Comparison of ENCODE assay signal across 15 cellular contexts in genomic region chr2:47833516-47833968, GRCh38. TPM values are rescaled to one million over a fixed set of nuclear protein-coding genes. Genes with fewer than 3 reads are reported as not detected.
DNase-seq lines count a peak whose midpoint lies in the region; ATAC-seq, FAIRE-seq and TF ChIP-seq lines count a peak whose summit lies in the region.
"Had no signal": no experiment of that assay in that cellular context is flagged by ENCODE, and none has a peak within 500 bp of the region (broad histone marks: within the 10 kb centered on the region; RNA-seq: fewer than 3 reads in every experiment).

No MANE protein-coding gene starts in this region.

- intact Hi-C loops in MCF 10A (cut with micrococcal nuclease): no loop called here

- BruUV-seq in MCF 10A (replicated peaks; lab: Mats Ljungman, UMichigan): no TSS peak

- H3K9me3 Mint-ChIP-seq in osteocyte (ENCODE audit: unreplicated experiment) (no peaks in the 10 kb centered on the region), MCF 10A (ENCODE audit: unreplicated experiment) (no peaks in the 10 kb centered on the region), progenitor cell of endocrine pancreas (ENCODE audit: low read depth) (no peaks in the 10 kb centered on the region)
- H3K9me3 Mint-ChIP-seq: activated CD4-positive, alpha-beta T cell treated with anti-CD3 and anti-CD28 coated beads, Interleukin-2, amount 10 ng/mL, durations not matched to agents 7 days and 5 days; activated naive CD4-positive, alpha-beta T cell treated with anti-CD3 and anti-CD28 coated beads for 36 hours had no signal

- H3K27ac Mint-ChIP-seq in osteocyte (ENCODE audit: unreplicated experiment) (no peak overlapping the region), MCF 10A (ENCODE audit: low read depth, unreplicated experiment) (no peak overlapping the region), progenitor cell of endocrine pancreas (no peak overlapping the region)
- H3K27ac Mint-ChIP-seq: activated CD4-positive, alpha-beta T cell treated with anti-CD3 and anti-CD28 coated beads, Interleukin-2, amount 10 ng/mL, durations not matched to agents 7 days and 5 days; activated naive CD4-positive, alpha-beta T cell treated with anti-CD3 and anti-CD28 coated beads for 36 hours had no signal

- CTCF ChIA-PET in MCF 10A (lab: Yijun Ruan, JAX): interaction anchor here (0.6 to 0.9 kb wide), 2 partner anchors 24 to 25 kb away, joined by 3 read pairs; no protein-coding TSS in a partner anchor

- H3K4me3 Mint-ChIP-seq in osteocyte (ENCODE audit: unreplicated experiment) (no peak overlapping the region), MCF 10A (ENCODE audit: unreplicated experiment) (no peak overlapping the region), progenitor cell of endocrine pancreas (ENCODE audit: low read depth) (no peak overlapping the region)
- H3K4me3 Mint-ChIP-seq: activated CD4-positive, alpha-beta T cell treated with anti-CD3 and anti-CD28 coated beads, Interleukin-2, amount 10 ng/mL, durations not matched to agents 7 days and 5 days; activated naive CD4-positive, alpha-beta T cell treated with anti-CD3 and anti-CD28 coated beads for 36 hours had no signal

- POLR2A ChIA-PET in MCF 10A (lab: Yijun Ruan, JAX): interaction anchor here (0.6 to 0.7 kb wide), 2 partner anchors 26 to 612 kb away, joined by 3 read pairs; no protein-coding TSS in a partner anchor

- TF ChIP-seq CTCF in osteocyte (IDR thresholded peaks at IDR 0.05) (no peak), MCF 10A (IDR thresholded peaks at IDR 0.05; ENCODE audit: unreplicated experiment) (no peak), progenitor cell of endocrine pancreas (IDR thresholded peaks at IDR 0.05; ENCODE audit: unreplicated experiment) (no peak)

- peaks cover 50% of the 10 kb centered on the region for H3K36me3 Mint-ChIP-seq in osteocyte (ENCODE audit: unreplicated experiment)
- peaks cover 85% of the 10 kb centered on the region for H3K36me3 Mint-ChIP-seq in MCF 10A (ENCODE audit: insufficient read depth, unreplicated experiment)
- H3K36me3 Mint-ChIP-seq in progenitor cell of endocrine pancreas (ENCODE audit: insufficient read depth): peaks cover 18% of the 10 kb centered on the region

- DNase-seq in GM12891 (ENCODE audit: insufficient read length, low spot score) (no peak), osteocyte (ENCODE audit: extremely low spot score, unreplicated experiment) (no peak), HK-2 (ENCODE audit: unreplicated experiment) (no peak), MCF 10A (ENCODE audit: unreplicated experiment) (no peak), progenitor cell of endocrine pancreas (ENCODE audit: low spot score, unreplicated experiment) (no peak)
- DNase-seq: activated CD4-positive, alpha-beta T cell treated with anti-CD3 and anti-CD28 coated beads, Interleukin-2, amount 10 ng/mL, durations not matched to agents 7 days and 5 days; activated naive CD4-positive, alpha-beta T cell treated with anti-CD3 and anti-CD28 coated beads for 36 hours; cerebellar nuclear complex; mucosa of descending colon; NCI-H1436; NK-92 treated with Interleukin-12 subunit alpha and Interleukin-12 subunit beta, amount 100 ng/mL, for 24 hours had no signal

- ATAC-seq in GM19455 (IDR thresholded peaks at IDR 0.05; ENCODE audit: unreplicated experiment): peak; percentile 88
- peak; percentile 84 for ATAC-seq in HG02798 (IDR thresholded peaks at IDR 0.05; ENCODE audit: poor library complexity, unreplicated experiment)
- ATAC-seq in HG03520 (IDR thresholded peaks at IDR 0.05; ENCODE audit: unreplicated experiment): peak; percentile 84
- ATAC-seq: mucosa of descending colon had no signal

- TF ChIP-seq POLR2A in GM12891 (IDR thresholded peaks at IDR 0.05; ENCODE audit: low read depth, low read length): no peak

- FAIRE-seq in GM12891 (lab: Jason Lieb, UNC): no peak
- FAIRE-seq: GM19239 had no signal

- H3K4me1 Mint-ChIP-seq in osteocyte (ENCODE audit: unreplicated experiment) (no peaks in the 10 kb centered on the region), MCF 10A (ENCODE audit: insufficient read depth, unreplicated experiment) (no peaks in the 10 kb centered on the region), progenitor cell of endocrine pancreas (ENCODE audit: low read depth) (peaks cover under 1% of the 10 kb centered on the region)

- H3K27me3 Mint-ChIP-seq in osteocyte (ENCODE audit: unreplicated experiment) (no peaks in the 10 kb centered on the region), MCF 10A (ENCODE audit: insufficient read depth, unreplicated experiment) (no peaks in the 10 kb centered on the region), progenitor cell of endocrine pancreas (no peaks in the 10 kb centered on the region)
- H3K27me3 Mint-ChIP-seq: activated CD4-positive, alpha-beta T cell treated with anti-CD3 and anti-CD28 coated beads, Interleukin-2, amount 10 ng/mL, durations not matched to agents 7 days and 5 days had no signal

TF ChIP-seq in GM12891, 5 proteins besides CTCF, POLR2A, EP300 and RAD21:
- TF ChIP-seq TAF1 (IDR thresholded peaks at IDR 0.05; ENCODE audit: low read depth, low read length) (no peak), SPI1 (IDR thresholded peaks at IDR 0.05; ENCODE audit: low read depth, low read length) (peak; percentile 48; the same call in 1 of the 2 replicates)

RNA-seq across cellular contexts. Expression of gene MSH6, which starts 50.6 kb away (rescaled TPM):
- polyA plus RNA-seq in GM12891 (2012; ENCODE audit: low read depth, missing spikeins): 25.5 TPM
- total RNA-seq in osteocyte (55.8 and 62.4 TPM in 2 replicates), MCF 10A (2022) (40.3 and 45.3 TPM in 2 replicates), progenitor cell of endocrine pancreas (154 and 163 TPM in 2 replicates)
